22 cellular contexts compared by ENCODE assay signal in the genomic region with DNA sequence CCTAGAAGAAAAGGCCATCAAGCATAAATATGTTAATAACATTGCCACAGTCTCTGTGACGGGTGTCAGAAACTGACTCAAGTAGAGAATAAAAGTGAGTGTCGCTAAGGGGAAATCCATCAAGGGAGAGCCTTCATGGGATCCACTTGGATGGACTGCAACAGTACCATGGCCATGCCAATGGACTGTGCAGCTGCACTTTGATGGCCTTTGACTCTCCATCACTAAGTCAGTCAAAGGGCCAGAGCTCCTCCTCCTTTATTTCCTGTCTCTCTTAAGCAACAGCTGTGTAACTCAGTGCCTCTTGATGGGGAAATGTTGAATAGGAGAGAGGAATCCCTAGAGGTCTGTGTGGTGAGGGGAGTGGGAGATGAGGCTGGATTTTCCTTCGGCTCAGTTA.
DNase-seq lines count a peak whose midpoint lies in the region; ATAC-seq and FAIRE-seq lines count a peak whose summit lies in the region.
"Had no signal": no experiment of that assay in that cellular context is flagged by ENCODE, and none has a peak within 500 bp of the region (broad histone marks: within the 10 kb centered on the region; RNA-seq: fewer than 3 reads in every experiment).

No MANE protein-coding gene starts in this region.

- H3K27me3 ChIP-seq in MG63: no peaks in the 10 kb centered on the region

- DNase-seq in DMS53 (lab: John Stamatoyannopoulos, UW) (peak; percentile 4), DMS53 treated with DMSO at 0.1 percent for 48 hours (lab: John Stamatoyannopoulos, UW; ENCODE audit: unreplicated experiment) (no peak), LHCN-M2 (ENCODE audit: low read depth) (peak; percentile 24), NCI-H82 (lab: John Stamatoyannopoulos, UW) (no peak), RCC 7860 (ENCODE audit: low spot score) (no peak), MG63 (no peak)
- no peak for DNase-seq in activated naive CD4-positive, alpha-beta T cell treated with anti-CD3 and anti-CD28 coated beads, Interleukin-2, amount 50 U/mL, for 72 hours (ENCODE audit: low spot score in 2 of 2)
- DNase-seq: 8988T; activated CD8-positive, alpha-beta memory T cell treated with anti-CD3 and anti-CD28 coated beads, Interleukin-2, amount 50 U/mL, for 48 hours; aorta; DMS79 treated with DMSO at 0.1 percent for 48 hours; left colon; MV-4-11; NCI-H2081; NCI-H526; PC-3; stimulated activated CD4-positive, alpha-beta T cell treated with anti-CD3 and anti-CD28 coated beads, Interleukin-4, amount 100 ng/mL, for 1 hour; T1000; trophoblast cell had no signal

- no peak overlapping the region for H3K4me3 ChIP-seq in MG63

- peak; percentile 45 for ATAC-seq in HG02623 (IDR thresholded peaks at IDR 0.05; ENCODE audit: unreplicated experiment)
- ATAC-seq in activated naive CD4-positive, alpha-beta T cell treated with anti-CD3 and anti-CD28 coated beads, Interleukin-2, amount 50 U/mL, for 72 hours: no peak
- ATAC-seq: left colon, PC-3 had no signal

- H3K27ac Mint-ChIP-seq in activated naive CD4-positive, alpha-beta T cell treated with anti-CD3 and anti-CD28 coated beads, Interleukin-2, amount 50 U/mL, for 72 hours: no peak overlapping the region

- no peaks in the 10 kb centered on the region for H3K36me3 Mint-ChIP-seq in activated naive CD4-positive, alpha-beta T cell treated with anti-CD3 and anti-CD28 coated beads, Interleukin-2, amount 50 U/mL, for 72 hours

- no peaks in the 10 kb centered on the region for H3K36me3 ChIP-seq in MG63

- no peaks in the 10 kb centered on the region for H3K9me3 ChIP-seq in MG63

- FAIRE-seq in RCC 7860 (lab: Jason Lieb, UNC): no peak
- FAIRE-seq: colon, endometrium had no signal

- H3K9me3 Mint-ChIP-seq in activated naive CD4-positive, alpha-beta T cell treated with anti-CD3 and anti-CD28 coated beads, Interleukin-2, amount 50 U/mL, for 72 hours: no peaks in the 10 kb centered on the region

Comparison
In these comparisons a context has a peak if more than half of its experiments do, and no peak if none do; other contexts are left out.
1. DNase-seq: peak in DMS53 (single experiment) and LHCN-M2 (single experiment); none in DMS53 treated with DMSO at 0.1 percent for 48 hours (single experiment), activated naive CD4-positive, alpha-beta T cell treated with anti-CD3 and anti-CD28 coated beads, Interleukin-2, amount 50 U/mL, for 72 hours (0 of 2), NCI-H82 (single experiment), RCC 7860 (single experiment) and MG63 (single experiment).